ENCODE assay signal across 1 cellular context in genomic region chr5:179697993-179698934, GRCh38.
TF ChIP-seq lines count a peak whose summit lies in the region.

No MANE protein-coding gene starts in this region.

TF ChIP-seq in HEK293, 187 proteins besides CTCF, POLR2A, EP300 and RAD21 (continued from another document and continues in another):
- TF ChIP-seq ZNF18 (tag by site-specific recombination; IDR thresholded peaks at IDR 0.05) (no peak), ZNF704 (tag by site-specific recombination; IDR thresholded peaks at IDR 0.05) (no peak), ZSCAN4 (tag by site-specific recombination; IDR thresholded peaks at IDR 0.05) (no peak), KLF8 (tag by site-specific recombination; IDR thresholded peaks at IDR 0.05) (peak; percentile 86), REPIN1 (tag by site-specific recombination; IDR thresholded peaks at IDR 0.05; ENCODE audit: low read depth) (no peak), ZNF280C (tag by site-specific recombination; IDR thresholded peaks at IDR 0.05) (no peak), ZBTB17 (tag by site-specific recombination; IDR thresholded peaks at IDR 0.05) (peak; percentile 98), ZNF223 (tag by site-specific recombination; IDR thresholded peaks at IDR 0.05) (no peak), ZEB2 (tag by site-specific recombination; IDR thresholded peaks at IDR 0.05) (peak; percentile 39; the same call in 1 of the 2 replicates), ZNF10 (tag by site-specific recombination; IDR thresholded peaks at IDR 0.05) (no peak), ZNF114 (tag by site-specific recombination; IDR thresholded peaks at IDR 0.05) (no peak), ZNF776 (tag by site-specific recombination; IDR thresholded peaks at IDR 0.05; ENCODE audit: borderline replicate concordance) (no peak), ZNF157 (tag by site-specific recombination; IDR thresholded peaks at IDR 0.05) (no peak), OVOL3 (tag by site-specific recombination; IDR thresholded peaks at IDR 0.05) (peak; percentile 66; the same call in 1 of the 2 replicates), ZNF221 (tag by site-specific recombination; IDR thresholded peaks at IDR 0.05; ENCODE audit: borderline replicate concordance) (no peak), HOXC10 (CRISPR knock-in tag; IDR thresholded peaks at IDR 0.05) (no peak), GLIS2 (tag by site-specific recombination; IDR thresholded peaks at IDR 0.05) (peak; percentile 90), INSM2 (tag by site-specific recombination; IDR thresholded peaks at IDR 0.05) (peak; percentile 72; the same call in 1 of the 2 replicates), ZNF214 (tag by site-specific recombination; IDR thresholded peaks at IDR 0.05; ENCODE audit: borderline replicate concordance) (no peak), ZBTB49 (tag by site-specific recombination; IDR thresholded peaks at IDR 0.05; ENCODE audit: low read depth) (no peak), SP3 (tag by site-specific recombination; IDR thresholded peaks at IDR 0.05) (peak; percentile 98), ZNF354C (tag by site-specific recombination; IDR thresholded peaks at IDR 0.05; ENCODE audit: borderline replicate concordance, low read depth) (no peak), ZNF248 (tag by site-specific recombination; IDR thresholded peaks at IDR 0.05) (no peak), ZNF660 (tag by site-specific recombination; IDR thresholded peaks at IDR 0.05) (peak; percentile 86), ZNF530 (tag by site-specific recombination; IDR thresholded peaks at IDR 0.05; ENCODE audit: low read depth) (no peak), ZNF837 (tag by site-specific recombination; IDR thresholded peaks at IDR 0.05) (no peak), SP2 (tag by site-specific recombination; IDR thresholded peaks at IDR 0.05) (peak; percentile 100), TSHZ1 (tag by site-specific recombination; IDR thresholded peaks at IDR 0.05; ENCODE audit: borderline replicate concordance) (no peak), ZBTB26 (tag by site-specific recombination; optimal IDR thresholded peaks at IDR 0.05) (peak; percentile 99), ZNF629 (tag by site-specific recombination; IDR thresholded peaks at IDR 0.05) (peak; percentile 68), ZNF324 (tag by site-specific recombination; IDR thresholded peaks at IDR 0.05) (peak; percentile 73; the same call in 1 of the 2 replicates), ZNF658 (tag by site-specific recombination; IDR thresholded peaks at IDR 0.05) (no peak), ZNF610 (tag by site-specific recombination; IDR thresholded peaks at IDR 0.05; ENCODE audit: borderline replicate concordance) (no peak), ZNF174 (tag by site-specific recombination; IDR thresholded peaks at IDR 0.05) (no peak), ZNF311 (tag by site-specific recombination; IDR thresholded peaks at IDR 0.05; ENCODE audit: borderline replicate concordance) (no peak), ZNF777 (tag by site-specific recombination; IDR thresholded peaks at IDR 0.05; ENCODE audit: borderline replicate concordance) (peak; percentile 82; the same call in 1 of the 2 replicates), ZNF549 (tag by site-specific recombination; IDR thresholded peaks at IDR 0.05) (no peak), WT1 (tag by site-specific recombination; IDR thresholded peaks at IDR 0.05) (no peak), ZNF19 (tag by site-specific recombination; IDR thresholded peaks at IDR 0.05; ENCODE audit: low read depth) (no peak), ZNF571 (tag by site-specific recombination; IDR thresholded peaks at IDR 0.05) (no peak)
- TF ChIP-seq, protein P1, sequence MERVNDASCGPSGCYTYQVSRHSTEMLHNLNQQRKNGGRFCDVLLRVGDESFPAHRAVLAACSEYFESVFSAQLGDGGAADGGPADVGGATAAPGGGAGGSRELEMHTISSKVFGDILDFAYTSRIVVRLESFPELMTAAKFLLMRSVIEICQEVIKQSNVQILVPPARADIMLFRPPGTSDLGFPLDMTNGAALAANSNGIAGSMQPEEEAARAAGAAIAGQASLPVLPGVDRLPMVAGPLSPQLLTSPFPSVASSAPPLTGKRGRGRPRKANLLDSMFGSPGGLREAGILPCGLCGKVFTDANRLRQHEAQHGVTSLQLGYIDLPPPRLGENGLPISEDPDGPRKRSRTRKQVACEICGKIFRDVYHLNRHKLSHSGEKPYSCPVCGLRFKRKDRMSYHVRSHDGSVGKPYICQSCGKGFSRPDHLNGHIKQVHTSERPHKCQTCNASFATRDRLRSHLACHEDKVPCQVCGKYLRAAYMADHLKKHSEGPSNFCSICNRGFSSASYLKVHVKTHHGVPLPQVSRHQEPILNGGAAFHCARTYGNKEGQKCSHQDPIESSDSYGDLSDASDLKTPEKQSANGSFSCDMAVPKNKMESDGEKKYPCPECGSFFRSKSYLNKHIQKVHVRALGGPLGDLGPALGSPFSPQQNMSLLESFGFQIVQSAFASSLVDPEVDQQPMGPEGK (tag by site-specific recombination; IDR thresholded peaks at IDR 0.05), result peak; percentile 96
- TF ChIP-seq, protein P2, sequence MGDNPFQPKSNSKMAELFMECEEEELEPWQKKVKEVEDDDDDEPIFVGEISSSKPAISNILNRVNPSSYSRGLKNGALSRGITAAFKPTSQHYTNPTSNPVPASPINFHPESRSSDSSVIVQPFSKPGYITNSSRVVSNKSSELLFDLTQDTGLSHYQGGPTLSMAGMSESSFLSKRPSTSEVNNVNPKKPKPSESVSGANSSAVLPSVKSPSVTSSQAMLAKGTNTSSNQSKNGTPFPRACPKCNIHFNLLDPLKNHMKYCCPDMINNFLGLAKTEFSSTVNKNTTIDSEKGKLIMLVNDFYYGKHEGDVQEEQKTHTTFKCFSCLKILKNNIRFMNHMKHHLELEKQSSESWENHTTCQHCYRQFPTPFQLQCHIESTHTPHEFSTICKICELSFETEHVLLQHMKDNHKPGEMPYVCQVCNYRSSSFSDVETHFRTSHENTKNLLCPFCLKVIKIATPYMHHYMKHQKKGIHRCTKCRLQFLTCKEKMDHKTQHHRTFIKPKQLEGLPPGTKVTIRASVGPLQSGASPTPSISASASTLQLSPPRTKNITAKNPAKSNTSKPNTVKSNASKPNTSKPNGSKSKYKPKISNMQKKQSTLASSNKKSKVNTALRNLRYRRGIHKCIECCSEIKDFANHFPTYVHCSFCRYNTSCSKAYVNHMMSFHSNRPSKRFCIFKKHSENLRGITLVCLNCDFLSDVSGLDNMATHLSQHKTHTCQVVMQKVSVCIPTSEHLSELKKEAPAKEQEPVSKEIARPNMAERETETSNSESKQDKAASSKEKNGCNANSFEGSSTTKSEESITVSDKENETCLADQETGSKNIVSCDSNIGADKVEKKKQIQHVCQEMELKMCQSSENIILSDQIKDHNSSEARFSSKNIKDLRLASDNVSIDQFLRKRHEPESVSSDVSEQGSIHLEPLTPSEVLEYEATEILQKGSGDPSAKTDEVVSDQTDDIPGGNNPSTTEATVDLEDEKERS (tag by site-specific recombination; IDR thresholded peaks at IDR 0.05), result no peak
